Comparison of ENCODE assay signal across 20 cellular contexts in the genomic region with DNA sequence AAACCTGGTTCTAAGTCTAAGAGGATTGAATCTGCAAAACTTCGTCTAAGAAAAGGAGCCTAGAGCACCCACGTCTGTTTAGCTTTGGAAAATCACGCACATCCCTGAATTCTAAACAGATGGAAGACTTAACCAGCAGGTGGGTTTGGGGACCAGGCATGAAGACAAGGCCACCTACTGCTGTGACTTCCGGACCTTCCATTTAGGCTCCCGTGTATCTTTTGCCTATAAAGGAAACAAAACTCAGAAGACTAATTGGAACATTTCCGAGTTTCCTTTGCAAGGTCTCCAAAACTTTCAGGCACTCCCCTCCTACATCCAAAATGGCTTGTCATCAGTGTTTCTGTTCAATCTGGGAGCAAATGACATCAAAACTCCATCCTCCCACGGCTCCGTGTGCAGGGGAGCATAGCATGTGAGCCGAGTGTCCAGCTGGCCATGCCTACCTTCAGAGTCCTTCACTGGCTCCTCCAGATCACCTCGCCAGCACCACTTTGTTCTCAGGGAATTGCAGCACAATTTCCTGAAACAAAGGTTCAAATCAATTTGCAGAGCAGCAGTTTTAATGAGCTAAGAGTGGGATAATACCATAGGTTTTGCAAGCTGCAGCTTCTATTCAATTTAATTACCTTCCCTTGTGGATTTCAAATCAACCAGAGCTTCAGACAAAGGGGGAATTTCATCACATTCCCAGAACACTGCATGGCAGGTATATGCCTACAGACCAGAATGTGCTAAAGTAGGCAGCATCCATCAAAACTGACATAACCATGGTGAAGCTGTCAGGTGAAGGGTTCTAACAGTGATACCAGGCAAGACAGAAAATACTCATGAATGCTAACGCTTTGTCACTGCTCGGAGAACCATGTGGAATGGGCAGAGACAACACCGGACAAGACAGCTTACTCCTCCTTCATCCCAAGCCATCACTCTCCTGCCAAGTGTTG. TPM values are rescaled to one million over a fixed set of nuclear protein-coding genes. Genes with fewer than 3 reads are reported as not detected.
A peak's percentile ranks its signal among the peaks of the same experiment; 100 is the strongest.
DNase-seq lines count a peak whose midpoint lies in the region; ATAC-seq and TF ChIP-seq lines count a peak whose summit lies in the region.
"Had no signal": no experiment of that assay in that cellular context is flagged by ENCODE, and none has a peak within 500 bp of the region (broad histone marks: within the 10 kb centered on the region; RNA-seq: fewer than 3 reads in every experiment).

No MANE protein-coding gene starts in this region.

- intact Hi-C loops in Caco-2 (cut with micrococcal nuclease; ENCODE audit: unreplicated experiment), result no loop called here

- DNase-seq in NCI-H82 (lab: John Stamatoyannopoulos, UW) (peak; percentile 10), NCI-H82 treated with DMSO at 0.1 percent for 48 hours (lab: John Stamatoyannopoulos, UW; ENCODE audit: unreplicated experiment) (no peak), Caco-2 (no peak), WERI-Rb-1 (peak; percentile 52), neural crest cell (ENCODE audit: low read depth, low spot score) (no peak)
- DNase-seq in activated naive CD4-positive, alpha-beta T cell treated with Interleukin-2 at 50 U/mL for 16 hours, result no peak
- DNase-seq: Calu3; CD4-positive, alpha-beta memory T cell; EL; GM23248; KBM-7; NCI-H1105 treated with DMSO at 0.1 percent for 48 hours; NCI-H187; NCI-H2107; NCI-H226; NCI-H526; Right ventricle myocardium superior had no signal

- no peak for TF ChIP-seq CTCF in Caco-2 (IDR thresholded peaks at IDR 0.05; ENCODE audit: insufficient read depth in 1 of 2, low read depth in 1 of 2, low read length in 1 of 2, severe bottlenecking in 1 of 2, unreplicated experiment in 1 of 2)
- no peak for TF ChIP-seq CTCF in WERI-Rb-1 (IDR thresholded peaks at IDR 0.05; ENCODE audit: low read depth, low read length)
- no peak for TF ChIP-seq CTCF in neural crest cell (conservative IDR thresholded peaks at IDR 0.05)

- TSS peak; percentile 4 for BruUV-seq in Caco-2 (replicated peaks; lab: Mats Ljungman, UMichigan)

- H3K4me3 ChIP-seq in Caco-2 (ENCODE audit: low read depth, low read length), result no peak overlapping the region
- peak overlapping the region; percentile 2; the same call in 1 of the 2 replicates for H3K4me3 ChIP-seq in WERI-Rb-1 (ENCODE audit: low read depth, low read length)
- H3K4me3 ChIP-seq: GM23248 had no signal

- CTCF ChIA-PET in Caco-2 (lab: Charles Lee), result interaction anchor here (0.6 kb wide), 1 partner anchor 124 kb away, joined by 4 read pairs; no protein-coding TSS in a partner anchor

- H3K27ac Mint-ChIP-seq in Caco-2 (ENCODE audit: unreplicated experiment) (no peak overlapping the region), neural crest cell (ENCODE audit: unreplicated experiment) (peak overlapping the region; percentile 24)

- no peak for ATAC-seq in HG02588 (IDR thresholded peaks at IDR 0.05; ENCODE audit: unreplicated experiment)
- ATAC-seq: HCT116 had no signal

- no peaks in the 10 kb centered on the region for H3K9me3 Mint-ChIP-seq in Caco-2 (ENCODE audit: unreplicated experiment)
- H3K9me3 Mint-ChIP-seq in neural crest cell, result no peaks in the 10 kb centered on the region
- H3K9me3 Mint-ChIP-seq: CD4-positive, alpha-beta memory T cell had no signal

- peaks cover 11% of the 10 kb centered on the region for H3K4me1 Mint-ChIP-seq in Caco-2 (ENCODE audit: low read depth, unreplicated experiment)
- peaks cover 11% of the 10 kb centered on the region for H3K4me1 Mint-ChIP-seq in neural crest cell
- H3K4me1 Mint-ChIP-seq: CD4-positive, alpha-beta memory T cell had no signal

- H3K36me3 ChIP-seq in Caco-2 (ENCODE audit: control insufficient read depth, insufficient read depth, low read length) (no peaks in the 10 kb centered on the region), WERI-Rb-1 (no peaks in the 10 kb centered on the region)

- no peak overlapping the region for H3K4me3 Mint-ChIP-seq in Caco-2 (ENCODE audit: unreplicated experiment)
- H3K4me3 Mint-ChIP-seq in neural crest cell, result no peak overlapping the region
- H3K4me3 Mint-ChIP-seq: CD4-positive, alpha-beta memory T cell had no signal

- peaks cover 41% of the 10 kb centered on the region for H3K36me3 Mint-ChIP-seq in Caco-2 (ENCODE audit: insufficient read depth, unreplicated experiment)
- H3K36me3 Mint-ChIP-seq in neural crest cell (ENCODE audit: low read depth), result no peaks in the 10 kb centered on the region

- H3K27me3 ChIP-seq in Caco-2 (replicated peaks; ENCODE audit: control insufficient read depth, insufficient read depth, low read length), result no peaks in the 10 kb centered on the region
- H3K27me3 ChIP-seq in WERI-Rb-1 (ENCODE audit: insufficient read depth, low read depth, severe bottlenecking), result no peaks in the 10 kb centered on the region

- H3K4me1 ChIP-seq in Caco-2, result peaks cover 10% of the 10 kb centered on the region

- H3K27ac ChIP-seq in WERI-Rb-1, result no peak overlapping the region
- H3K27ac ChIP-seq: GM23248 had no signal

- POLR2A ChIA-PET in Caco-2 (lab: Charles Lee), result no interaction called here

- H3K9me3 ChIP-seq in Caco-2, result no peaks in the 10 kb centered on the region
- H3K9me3 ChIP-seq in WERI-Rb-1 (ENCODE audit: severe bottlenecking), result no peaks in the 10 kb centered on the region

- H3K27me3 Mint-ChIP-seq in Caco-2 (ENCODE audit: insufficient read depth, unreplicated experiment) (no peaks in the 10 kb centered on the region), neural crest cell (ENCODE audit: low read depth) (no peaks in the 10 kb centered on the region)
- H3K27me3 Mint-ChIP-seq: CD4-positive, alpha-beta memory T cell had no signal

RNA-seq across cellular contexts. Expression of a gene that starts 23.5 kb away (rescaled TPM):
- total RNA-seq in Caco-2 (2022) (not detected in 2 replicates), neural crest cell (0.32 and 0.44 TPM in 2 replicates)
- total RNA-seq: A172; Calu3; CD4-positive, alpha-beta memory T cell; GM23248; Right ventricle myocardium superior had no signal

Comparison
In these comparisons a context has a peak if more than half of its experiments do, and no peak if none do; other contexts are left out.
1. DNase-seq: peak in NCI-H82 (single experiment) and WERI-Rb-1 (single experiment); none in NCI-H82 treated with DMSO at 0.1 percent for 48 hours (single experiment), Caco-2 (0 of 2), neural crest cell (single experiment) and activated naive CD4-positive, alpha-beta T cell treated with Interleukin-2 at 50 U/mL for 16 hours (single experiment).